In genomic region chr5:171984748-171985419, GRCh38 we compare ENCODE assay signal across 7 cellular contexts. TPM values are rescaled to one million over a fixed set of nuclear protein-coding genes. Genes with fewer than 3 reads are reported as not detected.
DNase-seq lines count a peak whose midpoint lies in the region; ATAC-seq and TF ChIP-seq lines count a peak whose summit lies in the region.

No MANE protein-coding gene starts in this region.

- ATAC-seq in HG02870 (IDR thresholded peaks at IDR 0.05; ENCODE audit: unreplicated experiment) (peak; percentile 52), memory B cell (ENCODE audit: low read depth) (peak; percentile 44), GM19463 (IDR thresholded peaks at IDR 0.05; ENCODE audit: unreplicated experiment) (no peak), left lobe of liver (no peak)
- peak; percentile 91 for ATAC-seq in activated CD8-positive, alpha-beta T cell treated with anti-CD3 and anti-CD28 coated beads, Interleukin-2, amount 10 ng/mL, durations not matched to agents 7 days and 5 days

- CTCF ChIA-PET in activated CD8-positive, alpha-beta T cell treated with anti-CD3 and anti-CD28 coated beads, Interleukin-2, amount 10 ng/mL, durations not matched to agents 7 days and 5 days (lab: Charles Lee), result interaction anchor here (1.2 to 1.7 kb wide), 5 partner anchors 10 to 73 kb away, joined by 4 to 6 read pairs (median 4); partner anchors contain the start of gene FBXW11

- peak overlapping the region; percentile 1 for H3K27ac Mint-ChIP-seq in activated CD8-positive, alpha-beta T cell treated with anti-CD3 and anti-CD28 coated beads, Interleukin-2, amount 10 ng/mL, durations not matched to agents 7 days and 5 days
- peak overlapping the region; percentile 66 for H3K27ac Mint-ChIP-seq in memory B cell

- H3K4me1 Mint-ChIP-seq in activated CD8-positive, alpha-beta T cell treated with anti-CD3 and anti-CD28 coated beads, Interleukin-2, amount 10 ng/mL, durations not matched to agents 7 days and 5 days (ENCODE audit: low read depth), result peaks cover 31% of the 10 kb centered on the region
- H3K4me1 Mint-ChIP-seq in memory B cell, result peaks cover 49% of the 10 kb centered on the region

- DNase-seq in GM12865 (ENCODE audit: low read depth), result peak; percentile 58
- DNase-seq in activated CD8-positive, alpha-beta T cell treated with anti-CD3 and anti-CD28 coated beads, Interleukin-2, amount 10 ng/mL, durations not matched to agents 7 days and 5 days, result peak; percentile 70
- DNase-seq in memory B cell (ENCODE audit: low spot score in 2 of 2), result no peak
- DNase-seq in left lobe of liver (ENCODE audit: low spot score), result no peak
- DNase-seq in cerebellar cortex (ENCODE audit: low spot score), result no peak

- H3K4me3 Mint-ChIP-seq in activated CD8-positive, alpha-beta T cell treated with anti-CD3 and anti-CD28 coated beads, Interleukin-2, amount 10 ng/mL, durations not matched to agents 7 days and 5 days, result no peak overlapping the region
- no peak overlapping the region for H3K4me3 Mint-ChIP-seq in memory B cell

- no peaks in the 10 kb centered on the region for H3K27me3 Mint-ChIP-seq in activated CD8-positive, alpha-beta T cell treated with anti-CD3 and anti-CD28 coated beads, Interleukin-2, amount 10 ng/mL, durations not matched to agents 7 days and 5 days (ENCODE audit: low read depth)
- H3K27me3 Mint-ChIP-seq in memory B cell, result no peaks in the 10 kb centered on the region

- TF ChIP-seq CTCF in GM12865 (IDR thresholded peaks at IDR 0.05; ENCODE audit: insufficient read depth, low read depth, low read length, missing control alignments), result no peak

- H3K4me3 ChIP-seq in GM12865 (ENCODE audit: low read depth, low read length), result no peak overlapping the region

- POLR2A ChIA-PET in activated CD8-positive, alpha-beta T cell treated with anti-CD3 and anti-CD28 coated beads, Interleukin-2, amount 10 ng/mL, durations not matched to agents 7 days and 5 days (lab: Charles Lee), result interaction anchor here (2.2 kb wide), 1 partner anchor 22 kb away, joined by 7 read pairs; the partner anchor contains the start of gene FBXW11

- peaks cover 42% of the 10 kb centered on the region for H3K36me3 Mint-ChIP-seq in activated CD8-positive, alpha-beta T cell treated with anti-CD3 and anti-CD28 coated beads, Interleukin-2, amount 10 ng/mL, durations not matched to agents 7 days and 5 days (ENCODE audit: low read depth)
- peaks cover 25% of the 10 kb centered on the region for H3K36me3 Mint-ChIP-seq in memory B cell

- peaks cover 14% of the 10 kb centered on the region for H3K9me3 Mint-ChIP-seq in activated CD8-positive, alpha-beta T cell treated with anti-CD3 and anti-CD28 coated beads, Interleukin-2, amount 10 ng/mL, durations not matched to agents 7 days and 5 days (ENCODE audit: insufficient read depth)
- H3K9me3 Mint-ChIP-seq in memory B cell, result peaks cover 2% of the 10 kb centered on the region

RNA-seq across cellular contexts. Expression of gene FBXW11, which starts 21.6 kb away (rescaled TPM):
- total RNA-seq in activated CD8-positive, alpha-beta T cell treated with anti-CD3 and anti-CD28 coated beads, Interleukin-2, amount 10 ng/mL, durations not matched to agents 7 days and 5 days, result 10 to 100 TPM; 26.3 to 27.1 TPM
- 21.9 TPM for total RNA-seq in left lobe of liver

Comparison
In these comparisons a context has a peak if more than half of its experiments do, and no peak if none do; other contexts are left out.
1. DNase-seq: peak in GM12865 (single experiment) and activated CD8-positive, alpha-beta T cell treated with anti-CD3 and anti-CD28 coated beads, Interleukin-2, amount 10 ng/mL, durations not matched to agents 7 days and 5 days (single experiment); none in memory B cell (0 of 2), left lobe of liver (single experiment) and cerebellar cortex (single experiment).
2. ATAC-seq: peak in HG02870 (single experiment), activated CD8-positive, alpha-beta T cell treated with anti-CD3 and anti-CD28 coated beads, Interleukin-2, amount 10 ng/mL, durations not matched to agents 7 days and 5 days (single experiment) and memory B cell (single experiment); none in GM19463 (single experiment) and left lobe of liver (single experiment).